In genomic region chr10:93947055-93947454, GRCh38 we compare ENCODE assay signal across 16 cellular contexts. TPM values are rescaled to one million over a fixed set of nuclear protein-coding genes. Genes with fewer than 3 reads are reported as not detected.
A peak's percentile ranks its signal among the peaks of the same experiment; 100 is the strongest.
DNase-seq lines count a peak whose midpoint lies in the region; ATAC-seq, FAIRE-seq and TF ChIP-seq lines count a peak whose summit lies in the region.
"Had no signal": no experiment of that assay in that cellular context is flagged by ENCODE, and none has a peak within 500 bp of the region (broad histone marks: within the 10 kb centered on the region; RNA-seq: fewer than 3 reads in every experiment).

No MANE protein-coding gene starts in this region.

- H3K79me1 ChIP-seq in H1 (ENCODE audit: low read depth, low read length) (no peaks in the 10 kb centered on the region), mesendoderm (ENCODE audit: low read length) (no peaks in the 10 kb centered on the region)

- H3K9ac ChIP-seq in HepG2 (ENCODE audit: insufficient read depth, low read depth, low read length), result no peak overlapping the region
- H3K9ac ChIP-seq in H1 (replicated peaks in 1 of 4; ENCODE audit: extremely low read depth in 1 of 4, low read depth in 3 of 4, low read length in 3 of 4), result no peak overlapping the region
- H3K9ac ChIP-seq in mesendoderm (ENCODE audit: low read length), result no peak overlapping the region

- H3K4me3 ChIP-seq in HepG2 (replicated peaks in 1 of 3; ENCODE audit: insufficient read depth in 1 of 3, low read depth in 2 of 3, low read length in 3 of 3) (no peak overlapping the region), right lobe of liver (no peak overlapping the region), H1 (ENCODE audit: extremely low read depth in 1 of 4, insufficient read depth in 2 of 4, low read depth in 3 of 4, low read length in 4 of 4) (no peak overlapping the region), mesendoderm (ENCODE audit: low read length) (no peak overlapping the region), aorta (ENCODE audit: low read length in 2 of 2) (no peak overlapping the region)
- H3K4me3 ChIP-seq: pancreas had no signal

- H3K14ac ChIP-seq in H1 (ENCODE audit: insufficient read length), result no peak overlapping the region

- H3K18ac ChIP-seq in H1 (ENCODE audit: extremely low read depth, low read length) (no peak overlapping the region), mesendoderm (ENCODE audit: low read length) (no peak overlapping the region)

- TF ChIP-seq EP300 in HepG2 (IDR thresholded peaks at IDR 0.05; ENCODE audit: low read depth in 2 of 2, low read length in 2 of 2), result no peak
- TF ChIP-seq EP300 in HepG2 (CRISPR knock-in tag; IDR thresholded peaks at IDR 0.05; ENCODE audit: borderline replicate concordance), result no peak
- TF ChIP-seq EP300 in H1 (IDR thresholded peaks at IDR 0.05; ENCODE audit: borderline replicate concordance in 1 of 2, low read depth in 2 of 2, low read length in 2 of 2), result no peak

- TF ChIP-seq RAD21 in HepG2 (CRISPR knock-in tag; IDR thresholded peaks at IDR 0.05) (no peak), H1 (IDR thresholded peaks at IDR 0.05 in 1 of 2, conservative IDR thresholded peaks at IDR 0.05 in 1 of 2; ENCODE audit: low read depth in 2 of 2, low read length in 2 of 2) (no peak)

- H2BK12ac ChIP-seq in H1 (ENCODE audit: low read depth, low read length), result no peak overlapping the region

- H3K79me2 ChIP-seq in HepG2 (ENCODE audit: insufficient read depth, low read length) (no peaks in the 10 kb centered on the region), H1 (ENCODE audit: control insufficient read depth in 1 of 2, insufficient read depth in 2 of 2, low read length in 2 of 2) (no peaks in the 10 kb centered on the region), mesendoderm (ENCODE audit: control insufficient read depth, insufficient read depth, low read length) (no peaks in the 10 kb centered on the region)

- no peak overlapping the region for H2BK20ac ChIP-seq in H1 (ENCODE audit: low read length)

- BruUV-seq in HepG2 (replicated peaks; lab: Mats Ljungman, UMichigan), result no TSS peak

- H3K9me3 ChIP-seq in HepG2 (ENCODE audit: low read length), result no peaks in the 10 kb centered on the region
- H3K9me3 ChIP-seq in right lobe of liver, result no peaks in the 10 kb centered on the region
- H3K9me3 ChIP-seq in H1 (ENCODE audit: insufficient read depth in 2 of 2, low read depth in 1 of 2, low read length in 1 of 2), result no peaks in the 10 kb centered on the region
- H3K9me3 ChIP-seq in aorta (ENCODE audit: control insufficient read depth, low read length), result no peaks in the 10 kb centered on the region
- H3K9me3 ChIP-seq: pancreas had no signal

- no peak overlapping the region; the same call in 1 of the 2 replicates for H4K8ac ChIP-seq in H1 (ENCODE audit: extremely low read depth, insufficient read depth, low read length)
- H4K8ac ChIP-seq in mesendoderm (ENCODE audit: low read depth, low read length), result no peak overlapping the region

- no peak overlapping the region for H3K23ac ChIP-seq in H1 (ENCODE audit: insufficient read length)
- no peak overlapping the region for H3K23ac ChIP-seq in mesendoderm (ENCODE audit: low read length)

- no peak overlapping the region for H2BK15ac ChIP-seq in H1 (ENCODE audit: low read length)
- H2BK15ac ChIP-seq in mesendoderm (replicated peaks; ENCODE audit: low read depth), result no peak overlapping the region

- H4K91ac ChIP-seq in H1 (replicated peaks; ENCODE audit: insufficient read length, low read length), result no peak overlapping the region

- no peaks in the 10 kb centered on the region for H3K4me1 ChIP-seq in HepG2 (ENCODE audit: insufficient read depth, low read length)
- H3K4me1 ChIP-seq in right lobe of liver, result no peaks in the 10 kb centered on the region
- no peaks in the 10 kb centered on the region for H3K4me1 ChIP-seq in H1 (replicated peaks in 1 of 4; ENCODE audit: control insufficient read depth in 3 of 4, insufficient read depth in 4 of 4, low read length in 3 of 4)
- H3K4me1 ChIP-seq in mesendoderm (ENCODE audit: control insufficient read depth, low read depth, low read length), result no peaks in the 10 kb centered on the region
- peaks cover 0 to 6% of the 10 kb centered on the region in 2 donors for H3K4me1 ChIP-seq in aorta (ENCODE audit: control insufficient read depth in 1 of 2, insufficient read depth in 2 of 2, low read length in 2 of 2)

- POLR2A ChIA-PET in HepG2 (lab: Yijun Ruan, JAX) (no interaction called here), H1 (lab: Charles Lee; ENCODE audit: partially characterized antibody) (no interaction called here)

- TF ChIP-seq CTCF in HepG2 (CRISPR knock-in tag; IDR thresholded peaks at IDR 0.05), result no peak
- TF ChIP-seq CTCF in right lobe of liver (IDR thresholded peaks at IDR 0.05), result no peak
- no peak for TF ChIP-seq CTCF in H1 (IDR thresholded peaks at IDR 0.05; ENCODE audit: control extremely low read depth in 1 of 3, insufficient read depth in 1 of 3, low read depth in 1 of 3, low read length in 3 of 3)

- H2AFZ ChIP-seq in HepG2 (ENCODE audit: low read length) (no peak overlapping the region), H1 (ENCODE audit: low read length) (0 out of 2 replicates have a peak overlapping the region, but pooled peaks have one; percentile 13)

- H3K27me3 ChIP-seq in HepG2 (ENCODE audit: control insufficient read depth in 1 of 2, insufficient read depth in 2 of 2, low read length in 2 of 2) (no peaks in the 10 kb centered on the region; a peak in 1 of 5 replicates), right lobe of liver (no peaks in the 10 kb centered on the region), H1 (replicated peaks in 1 of 4; ENCODE audit: control insufficient read depth in 3 of 4, extremely low read depth in 1 of 4, insufficient read depth in 3 of 4, low read length in 3 of 4) (no peaks in the 10 kb centered on the region), mesendoderm (ENCODE audit: insufficient read depth, low read length, poor library complexity) (no peaks in the 10 kb centered on the region), aorta (ENCODE audit: control insufficient read depth in 1 of 2, insufficient read depth in 2 of 2, low read length in 1 of 2) (no peaks in the 10 kb centered on the region)
- H3K27me3 ChIP-seq: pancreas had no signal

- H2BK120ac ChIP-seq in H1 (replicated peaks; ENCODE audit: low read depth, low read length), result no peak overlapping the region
- H2BK120ac ChIP-seq in mesendoderm (ENCODE audit: low read depth, low read length), result no peak overlapping the region

- intact Hi-C loops in HepG2 (cut with micrococcal nuclease; ENCODE audit: unreplicated experiment), result no loop called here
- intact Hi-C loops in right lobe of liver (cut with DNase I), result no loop called here
- intact Hi-C loops in aorta (cut with DNase I), result no loop called here

- H3K36me3 ChIP-seq in HepG2 (replicated peaks in 1 of 2; ENCODE audit: control insufficient read depth in 1 of 2, insufficient read depth in 2 of 2, low read length in 2 of 2) (no peaks in the 10 kb centered on the region), right lobe of liver (no peaks in the 10 kb centered on the region), H1 (ENCODE audit: control insufficient read depth in 2 of 4, insufficient read depth in 4 of 4, low read length in 3 of 4) (no peaks in the 10 kb centered on the region), mesendoderm (ENCODE audit: control insufficient read depth, insufficient read depth, low read length) (no peaks in the 10 kb centered on the region), aorta (ENCODE audit: control insufficient read depth in 1 of 2, insufficient read depth in 2 of 2, low read length in 1 of 2) (no peaks in the 10 kb centered on the region)
- H3K36me3 ChIP-seq: pancreas had no signal

- H2AK5ac ChIP-seq in H1 (ENCODE audit: low read depth, low read length), result no peak overlapping the region
- H2AK5ac ChIP-seq in mesendoderm (ENCODE audit: low read length), result no peak overlapping the region

- H4K5ac ChIP-seq in H1 (ENCODE audit: insufficient read length, low read depth, low read length), result no peak overlapping the region
- no peak overlapping the region for H4K5ac ChIP-seq in mesendoderm (ENCODE audit: low read length)

- H3K4ac ChIP-seq in H1 (replicated peaks; ENCODE audit: insufficient read length, low read depth, low read length) (no peak overlapping the region), mesendoderm (ENCODE audit: low read depth, low read length) (no peak overlapping the region)

- 21% methylated on average over 6 of the region's 8 CpGs for WGBS in HepG2 (ENCODE audit: low lambda C conversion rate)
- 65% methylated on average over 5 of the region's 8 CpGs for WGBS in right lobe of liver (ENCODE audit: insufficient coverage, low coverage, low lambda C conversion rate, missing lambda C conversion rate)
- WGBS in H1 (ENCODE audit: extremely low coverage in 1 of 2, insufficient coverage in 1 of 2, insufficient read length in 1 of 2, insufficient replicate concordance in 2 of 2, low coverage in 1 of 2, low lambda C conversion rate in 2 of 2, missing lambda C conversion rate in 1 of 2), 2 experiments, result 87% methylated on average over 8 of the region's 8 CpGs; no CpG with 5 or more reads in 1 of the 2 experiments
- WGBS in mesendoderm (ENCODE audit: extremely low coverage, insufficient coverage, low lambda C conversion rate), result no CpG with 5 or more reads among the region's 8 CpGs
- WGBS in aorta, 2 donors, result 29 to 34% methylated on average over 8 of the region's 8 CpGs

- H2BK5ac ChIP-seq in H1 (ENCODE audit: low read depth, low read length) (no peak overlapping the region), mesendoderm (ENCODE audit: low read length) (no peak overlapping the region)

- DNase-seq in HepG2 (ENCODE audit: low spot score) (peak; percentile 27), right lobe of liver (no peak), H1 (ENCODE audit: low read depth in 1 of 2, low spot score in 2 of 2) (no peak), mesendoderm (peak; percentile 19), aorta (no peak)
- DNase-seq: activated CD4-positive, alpha-beta T cell treated with anti-CD3 and anti-CD28 coated beads for 48 hours; activated naive CD4-positive, alpha-beta T cell treated with Interleukin-2 at 50 U/mL for 16 hours; effector memory CD4-positive, alpha-beta T cell; GF-D8; NCI-H2081; pancreas; SHP77 had no signal

- no peak for FAIRE-seq in HepG2 (lab: Jason Lieb, UNC)
- no peak for FAIRE-seq in H1 (lab: Jason Lieb, UNC)
- FAIRE-seq: islet of Langerhans, pancreas had no signal

- no peaks in the 10 kb centered on the region for H3K23me2 ChIP-seq in H1 (ENCODE audit: low read depth, low read length)

- CTCF ChIA-PET in HepG2 (lab: Yijun Ruan, JAX; ENCODE audit: low intra/inter-chr PET ratio, low total read pairs), result no interaction called here
- CTCF ChIA-PET in H1 (lab: Charles Lee; ENCODE audit: partially characterized antibody), result interaction anchor here (0.7 to 1.0 kb wide), 2 partner anchors 30 to 120 kb away, joined by 3 read pairs; no protein-coding TSS in a partner anchor

- H3K27ac ChIP-seq in HepG2 (ENCODE audit: extremely low read length, insufficient read depth, low read length) (no peak overlapping the region), right lobe of liver (no peak overlapping the region), H1 (ENCODE audit: low read depth, low read length) (no peak overlapping the region), mesendoderm (ENCODE audit: low read depth, low read length) (no peak overlapping the region), aorta (ENCODE audit: low read depth in 1 of 2, low read length in 2 of 2) (no peak overlapping the region)
- H3K27ac ChIP-seq: pancreas had no signal

- ATAC-seq in HepG2 (no peak; the same call in 2 of the 3 replicates), right lobe of liver (no peak), aorta (ENCODE audit: low FRiP score) (peak; percentile 38), HG02571 (IDR thresholded peaks at IDR 0.05; ENCODE audit: unreplicated experiment) (no peak), HG02678 (IDR thresholded peaks at IDR 0.05; ENCODE audit: unreplicated experiment) (no peak), GM18517 (IDR thresholded peaks at IDR 0.05; ENCODE audit: unreplicated experiment) (no peak)
- ATAC-seq: pancreas had no signal

- no peak for TF ChIP-seq POLR2A in HepG2 (IDR thresholded peaks at IDR 0.05; ENCODE audit: insufficient read depth in 1 of 2, low read depth in 2 of 2, low read length in 2 of 2)
- TF ChIP-seq POLR2A in right lobe of liver (IDR thresholded peaks at IDR 0.05), result no peak
- no peak for TF ChIP-seq POLR2A in H1 (IDR thresholded peaks at IDR 0.05; ENCODE audit: control extremely low read depth in 1 of 2, low read depth in 2 of 2, low read length in 2 of 2)

- in situ Hi-C loops in HepG2 (cut with HindIII; ENCODE audit: extremely low pct_ligation_motif_present, low pct_unique_long_range_greater_than_20kb), result no loop called here

- H4K20me1 ChIP-seq in HepG2 (ENCODE audit: insufficient read depth, low read length) (no peaks in the 10 kb centered on the region), H1 (replicated peaks in 1 of 2; ENCODE audit: control insufficient read depth in 1 of 2, insufficient read depth in 2 of 2, low read length in 2 of 2) (no peaks in the 10 kb centered on the region)

- H3K4me2 ChIP-seq in HepG2 (ENCODE audit: low read depth, low read length) (no peak overlapping the region), H1 (ENCODE audit: insufficient read depth in 1 of 2, low read depth in 2 of 2, low read length in 2 of 2) (no peak overlapping the region), mesendoderm (ENCODE audit: low read length) (no peak overlapping the region)

- no peak overlapping the region for H3K56ac ChIP-seq in H1 (replicated peaks; ENCODE audit: insufficient read length, low read depth, low read length)
- no peak overlapping the region for H3K56ac ChIP-seq in mesendoderm (ENCODE audit: low read length)

RNA-seq across cellular contexts. Expression of gene PLCE1, which starts 46.7 kb away (rescaled TPM):
- total RNA-seq in HepG2 (2016; rRNA removed; fragmentation: Illumina TruSeq; extraction: Trizol) (0.04 and 0.06 TPM in 2 replicates), right lobe of liver (under 1 TPM; 0.24 to 0.95 (median 0.55) TPM), aorta (10 to 100 TPM; 14.7 to 16.6 TPM)
- total RNA-seq in HepG2 (2016; cell fraction: cytosol; rRNA removed; fragmentation: Illumina TruSeq; extraction: Trizol; ENCODE audit: low read depth), result under 0.01 TPM in 1 of 2 replicates, not detected in the other
- total RNA-seq in HepG2 (2016; cell fraction: insoluble cytoplasmic fraction; rRNA removed; fragmentation: Illumina TruSeq; extraction: Trizol), result 0.04 and 0.06 TPM in 2 replicates
- 0.03 and 0.07 TPM in 2 replicates for total RNA-seq in HepG2 (2016; cell fraction: membrane; rRNA removed; fragmentation: Illumina TruSeq; extraction: Trizol)
- 0.06 and 0.09 TPM in 2 replicates for total RNA-seq in HepG2 (2016; cell fraction: nucleus; rRNA removed; fragmentation: Illumina TruSeq; extraction: Trizol)
- polyA plus RNA-seq in HepG2 (2011; rRNA removed) (0.01 TPM in 1 of 2 replicates, not detected in the other), H1 (2011; rRNA removed) (0.05 and 0.06 TPM in 2 replicates), aorta (1 to 10 TPM; 1.5 to 6.7 TPM)
- 0.01 TPM in 1 of 2 replicates, not detected in the other for polyA plus RNA-seq in HepG2 (2011; cell fraction: cytosol; rRNA removed)
- not detected in 2 replicates for polyA plus RNA-seq in HepG2 (2011; cell fraction: nucleus; rRNA removed)
- 0.15 and 0.29 TPM in 2 replicates for polyA plus RNA-seq in HepG2 (2012)
- polyA plus RNA-seq in HepG2 (2016; cell fraction: cytosol; fragmentation: Illumina TruSeq; extraction: Trizol; ENCODE audit: low read depth), result not detected in 2 replicates
- polyA plus RNA-seq in HepG2 (2016; cell fraction: insoluble cytoplasmic fraction; fragmentation: Illumina TruSeq; extraction: Trizol; ENCODE audit: low read depth), result 0.05 TPM in 1 of 2 replicates, not detected in the other
- not detected in 2 replicates for polyA plus RNA-seq in HepG2 (2016; cell fraction: membrane; fragmentation: Illumina TruSeq; extraction: Trizol; ENCODE audit: low read depth)
- polyA plus RNA-seq in HepG2 (2016; cell fraction: nucleus; fragmentation: Illumina TruSeq; extraction: Trizol; ENCODE audit: insufficient read depth, low read depth), result 0.04 and 0.13 TPM in 2 replicates
- 0.06 and 0.87 TPM in 2 replicates for polyA minus RNA-seq in HepG2 (2011; rRNA and poly(A)+ RNA removed; ENCODE audit: low replicate concordance)
- not detected in 2 replicates for polyA minus RNA-seq in HepG2 (2011; cell fraction: cytosol; rRNA and poly(A)+ RNA removed)
- polyA minus RNA-seq in HepG2 (2011; cell fraction: nucleus; rRNA and poly(A)+ RNA removed), result under 0.01 and 0.12 TPM in 2 replicates
- total RNA-seq in H1 (2021; fragmentation: NEBNext Ultra II Directional; extraction: Animal tissue kit (Norgen Biotek cat#: 25700)), result 0.06 and 0.10 TPM in 2 replicates
- 0.06 TPM for polyA plus RNA-seq in H1 (2011; cell fraction: cytosol; rRNA removed)
- polyA plus RNA-seq in H1 (2011; cell fraction: nucleus; rRNA removed), result 0.19 TPM
- 0.41 to 0.84 TPM (median 0.49 TPM) in 4 replicates for polyA plus RNA-seq in H1 (2012, experiment 1 of 2)
- polyA plus RNA-seq in H1 (2012, experiment 2 of 2), result 0.04 TPM
- polyA plus RNA-seq in H1 (2013, experiment 1 of 2), result 0.06 TPM
- 0.02 TPM for polyA plus RNA-seq in H1 (2013, experiment 2 of 2)
- polyA minus RNA-seq in H1 (2011; rRNA and poly(A)+ RNA removed), result 0.19 and 0.20 TPM in 2 replicates
- not detected for polyA minus RNA-seq in H1 (2011; cell fraction: cytosol; rRNA and poly(A)+ RNA removed)
- 0.20 TPM for polyA minus RNA-seq in H1 (2011; cell fraction: nucleus; rRNA and poly(A)+ RNA removed)
- polyA plus RNA-seq in mesendoderm (2013, experiment 1 of 2), result 0.27 TPM
- polyA plus RNA-seq in mesendoderm (2013, experiment 2 of 2), result 0.24 TPM

RNA-seq across cellular contexts. Expression of gene SLC35G1, which starts 53.3 kb away (rescaled TPM):
- total RNA-seq in HepG2 (2016; rRNA removed; fragmentation: Illumina TruSeq; extraction: Trizol) (3.5 and 4.5 TPM in 2 replicates), right lobe of liver (1 to 10 TPM; 2.6 to 7.3 (median 4.5) TPM), aorta (1 to 10 TPM; 1.5 to 3.3 TPM)
- 0.81 and 1.2 TPM in 2 replicates for total RNA-seq in HepG2 (2016; cell fraction: cytosol; rRNA removed; fragmentation: Illumina TruSeq; extraction: Trizol; ENCODE audit: low read depth)
- 4.2 and 4.8 TPM in 2 replicates for total RNA-seq in HepG2 (2016; cell fraction: insoluble cytoplasmic fraction; rRNA removed; fragmentation: Illumina TruSeq; extraction: Trizol)
- 3.2 and 3.4 TPM in 2 replicates for total RNA-seq in HepG2 (2016; cell fraction: membrane; rRNA removed; fragmentation: Illumina TruSeq; extraction: Trizol)
- total RNA-seq in HepG2 (2016; cell fraction: nucleus; rRNA removed; fragmentation: Illumina TruSeq; extraction: Trizol), result 4.7 and 5.3 TPM in 2 replicates
- polyA plus RNA-seq in HepG2 (2011; rRNA removed) (2.1 and 2.5 TPM in 2 replicates), H1 (2011; rRNA removed) (3.9 and 6.4 TPM in 2 replicates), aorta (10 to 100 TPM in 1 of 2 donors, under 1 TPM in 1; 0.82 to 14.5 TPM)
- polyA plus RNA-seq in HepG2 (2011; cell fraction: cytosol; rRNA removed), result 1.0 and 1.3 TPM in 2 replicates
- 1.2 and 1.4 TPM in 2 replicates for polyA plus RNA-seq in HepG2 (2011; cell fraction: nucleus; rRNA removed)
- polyA plus RNA-seq in HepG2 (2012), result 1.7 and 2.2 TPM in 2 replicates
- 1.3 and 1.4 TPM in 2 replicates for polyA plus RNA-seq in HepG2 (2016; cell fraction: cytosol; fragmentation: Illumina TruSeq; extraction: Trizol; ENCODE audit: low read depth)
- 4.4 and 4.6 TPM in 2 replicates for polyA plus RNA-seq in HepG2 (2016; cell fraction: insoluble cytoplasmic fraction; fragmentation: Illumina TruSeq; extraction: Trizol; ENCODE audit: low read depth)
- 2.9 and 3.0 TPM in 2 replicates for polyA plus RNA-seq in HepG2 (2016; cell fraction: membrane; fragmentation: Illumina TruSeq; extraction: Trizol; ENCODE audit: low read depth)
- 5.6 and 7.4 TPM in 2 replicates for polyA plus RNA-seq in HepG2 (2016; cell fraction: nucleus; fragmentation: Illumina TruSeq; extraction: Trizol; ENCODE audit: insufficient read depth, low read depth)
- polyA minus RNA-seq in HepG2 (2011; rRNA and poly(A)+ RNA removed; ENCODE audit: low replicate concordance), result 2.3 and 11.0 TPM in 2 replicates
- polyA minus RNA-seq in HepG2 (2011; cell fraction: cytosol; rRNA and poly(A)+ RNA removed), result 1.1 and 1.2 TPM in 2 replicates
- polyA minus RNA-seq in HepG2 (2011; cell fraction: nucleus; rRNA and poly(A)+ RNA removed), result 3.1 and 4.0 TPM in 2 replicates
- 6.2 and 6.9 TPM in 2 replicates for total RNA-seq in H1 (2021; fragmentation: NEBNext Ultra II Directional; extraction: Animal tissue kit (Norgen Biotek cat#: 25700))
- polyA plus RNA-seq in H1 (2011; cell fraction: cytosol; rRNA removed), result 5.4 TPM
- 6.0 TPM for polyA plus RNA-seq in H1 (2011; cell fraction: nucleus; rRNA removed)
- polyA plus RNA-seq in H1 (2012, experiment 1 of 2), result 3.2 to 4.8 TPM (median 4.3 TPM) in 4 replicates
- 0.72 TPM for polyA plus RNA-seq in H1 (2012, experiment 2 of 2)
- 6.5 TPM for polyA plus RNA-seq in H1 (2013, experiment 1 of 2)
- 6.5 TPM for polyA plus RNA-seq in H1 (2013, experiment 2 of 2)
- polyA minus RNA-seq in H1 (2011; rRNA and poly(A)+ RNA removed), result 8.5 and 11.0 TPM in 2 replicates
- 2.1 TPM for polyA minus RNA-seq in H1 (2011; cell fraction: cytosol; rRNA and poly(A)+ RNA removed)
- 15.0 TPM for polyA minus RNA-seq in H1 (2011; cell fraction: nucleus; rRNA and poly(A)+ RNA removed)
- polyA plus RNA-seq in mesendoderm (2013, experiment 1 of 2), result 6.0 TPM
- polyA plus RNA-seq in mesendoderm (2013, experiment 2 of 2), result 6.2 TPM

Comparison
In these comparisons a context has a peak if more than half of its experiments do, and no peak if none do; other contexts are left out.
1. DNase-seq: peak in HepG2 (single experiment) and mesendoderm (single experiment); none in right lobe of liver (0 of 3), H1 (0 of 2) and aorta (0 of 2).
2. RNA of gene PLCE1, which starts 46.7 kb away (total RNA-seq): 14.7 to 16.6 TPM in aorta; 0.24 to 0.95 TPM in right lobe of liver, 0.06 to 0.10 TPM in H1 and under 0.01 to 0.09 TPM in HepG2; every median in the first group is over 4 times any median in the second.